2 cellular contexts compared by ENCODE assay signal in the genomic region with DNA sequence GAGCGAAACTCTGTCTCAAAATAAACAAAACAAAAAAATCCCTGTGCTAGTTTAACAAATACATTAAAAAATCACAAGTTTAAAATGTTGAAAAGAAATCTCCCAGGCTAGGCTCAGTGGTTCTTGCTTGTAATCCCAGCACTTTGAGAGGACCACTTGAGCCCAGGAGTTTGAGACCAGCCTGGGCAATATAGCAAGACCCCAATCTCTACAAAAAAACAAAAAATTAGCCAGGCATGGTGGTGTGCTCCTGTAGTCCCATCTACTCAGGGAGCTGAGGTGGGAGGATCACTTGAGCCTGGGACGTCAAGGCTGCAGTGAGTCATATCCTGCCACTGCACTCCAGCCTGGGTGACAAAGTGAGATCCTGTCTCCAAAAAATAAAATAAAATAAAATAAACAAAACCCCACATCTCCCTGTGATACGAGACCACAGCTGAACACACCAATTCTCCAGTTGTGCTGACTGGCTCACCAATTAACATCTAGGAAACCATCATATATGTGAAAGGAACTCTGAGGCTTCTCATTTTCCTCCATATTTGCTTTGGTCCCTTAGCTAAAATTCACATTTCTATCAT.
A peak's percentile ranks its signal among the peaks of the same experiment; 100 is the strongest.
TF ChIP-seq lines count a peak whose summit lies in the region.

No MANE protein-coding gene starts in this region.

TF ChIP-seq in A549, 52 proteins besides CTCF, POLR2A, EP300 and RAD21:
- TF ChIP-seq, protein P1, sequence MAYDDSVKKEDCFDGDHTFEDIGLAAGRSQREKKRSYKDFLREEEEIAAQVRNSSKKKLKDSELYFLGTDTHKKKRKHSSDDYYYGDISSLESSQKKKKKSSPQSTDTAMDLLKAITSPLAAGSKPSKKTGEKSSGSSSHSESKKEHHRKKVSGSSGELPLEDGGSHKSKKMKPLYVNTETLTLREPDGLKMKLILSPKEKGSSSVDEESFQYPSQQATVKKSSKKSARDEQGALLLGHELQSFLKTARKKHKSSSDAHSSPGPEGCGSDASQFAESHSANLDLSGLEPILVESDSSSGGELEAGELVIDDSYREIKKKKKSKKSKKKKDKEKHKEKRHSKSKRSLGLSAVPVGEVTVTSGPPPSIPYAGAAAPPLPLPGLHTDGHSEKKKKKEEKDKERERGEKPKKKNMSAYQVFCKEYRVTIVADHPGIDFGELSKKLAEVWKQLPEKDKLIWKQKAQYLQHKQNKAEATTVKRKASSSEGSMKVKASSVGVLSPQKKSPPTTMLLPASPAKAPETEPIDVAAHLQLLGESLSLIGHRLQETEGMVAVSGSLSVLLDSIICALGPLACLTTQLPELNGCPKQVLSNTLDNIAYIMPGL (CRISPR knock-in tag; IDR thresholded peaks at IDR 0.05; ENCODE audit: borderline replicate concordance) = no peak
- TF ChIP-seq FOSL2 (IDR thresholded peaks at IDR 0.05) = no peak
- peak; percentile 42; the same call in 1 of the 2 replicates for TF ChIP-seq FOSL2 (CRISPR knock-in tag; IDR thresholded peaks at IDR 0.05)
- TF ChIP-seq JUN (IDR thresholded peaks at IDR 0.05) = 0 out of 5 replicates have a peak, but pooled peaks of 1 of the 2 experiments have one; percentile 4

TF ChIP-seq in HEK293, 187 proteins besides CTCF, POLR2A, EP300 and RAD21 (continued from another document):
- TF ChIP-seq, protein P2, sequence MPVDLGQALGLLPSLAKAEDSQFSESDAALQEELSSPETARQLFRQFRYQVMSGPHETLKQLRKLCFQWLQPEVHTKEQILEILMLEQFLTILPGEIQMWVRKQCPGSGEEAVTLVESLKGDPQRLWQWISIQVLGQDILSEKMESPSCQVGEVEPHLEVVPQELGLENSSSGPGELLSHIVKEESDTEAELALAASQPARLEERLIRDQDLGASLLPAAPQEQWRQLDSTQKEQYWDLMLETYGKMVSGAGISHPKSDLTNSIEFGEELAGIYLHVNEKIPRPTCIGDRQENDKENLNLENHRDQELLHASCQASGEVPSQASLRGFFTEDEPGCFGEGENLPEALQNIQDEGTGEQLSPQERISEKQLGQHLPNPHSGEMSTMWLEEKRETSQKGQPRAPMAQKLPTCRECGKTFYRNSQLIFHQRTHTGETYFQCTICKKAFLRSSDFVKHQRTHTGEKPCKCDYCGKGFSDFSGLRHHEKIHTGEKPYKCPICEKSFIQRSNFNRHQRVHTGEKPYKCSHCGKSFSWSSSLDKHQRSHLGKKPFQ (tag by site-specific recombination; IDR thresholded peaks at IDR 0.05) = no peak
- TF ChIP-seq ZNF629 (tag by site-specific recombination; IDR thresholded peaks at IDR 0.05) = peak; percentile 82
- 0 out of 2 replicates have a peak, but pooled peaks have one; percentile 20 for TF ChIP-seq ZBTB21 (tag by site-specific recombination; IDR thresholded peaks at IDR 0.05)
- TF ChIP-seq SP7 (tag by site-specific recombination; IDR thresholded peaks at IDR 0.05) = 0 out of 2 replicates have a peak, but pooled peaks have one; percentile 28
- TF ChIP-seq KLF9 (tag by site-specific recombination; IDR thresholded peaks at IDR 0.05; ENCODE audit: low read depth) = no peak
- 0 out of 2 replicates have a peak, but pooled peaks have one; percentile 17 for TF ChIP-seq ZFP37 (tag by site-specific recombination; IDR thresholded peaks at IDR 0.05)
- TF ChIP-seq WT1 (tag by site-specific recombination; IDR thresholded peaks at IDR 0.05) = 0 out of 2 replicates have a peak, but pooled peaks have one; percentile 8
- TF ChIP-seq, protein P3, sequence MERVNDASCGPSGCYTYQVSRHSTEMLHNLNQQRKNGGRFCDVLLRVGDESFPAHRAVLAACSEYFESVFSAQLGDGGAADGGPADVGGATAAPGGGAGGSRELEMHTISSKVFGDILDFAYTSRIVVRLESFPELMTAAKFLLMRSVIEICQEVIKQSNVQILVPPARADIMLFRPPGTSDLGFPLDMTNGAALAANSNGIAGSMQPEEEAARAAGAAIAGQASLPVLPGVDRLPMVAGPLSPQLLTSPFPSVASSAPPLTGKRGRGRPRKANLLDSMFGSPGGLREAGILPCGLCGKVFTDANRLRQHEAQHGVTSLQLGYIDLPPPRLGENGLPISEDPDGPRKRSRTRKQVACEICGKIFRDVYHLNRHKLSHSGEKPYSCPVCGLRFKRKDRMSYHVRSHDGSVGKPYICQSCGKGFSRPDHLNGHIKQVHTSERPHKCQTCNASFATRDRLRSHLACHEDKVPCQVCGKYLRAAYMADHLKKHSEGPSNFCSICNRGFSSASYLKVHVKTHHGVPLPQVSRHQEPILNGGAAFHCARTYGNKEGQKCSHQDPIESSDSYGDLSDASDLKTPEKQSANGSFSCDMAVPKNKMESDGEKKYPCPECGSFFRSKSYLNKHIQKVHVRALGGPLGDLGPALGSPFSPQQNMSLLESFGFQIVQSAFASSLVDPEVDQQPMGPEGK (tag by site-specific recombination; IDR thresholded peaks at IDR 0.05) = 0 out of 2 replicates have a peak, but pooled peaks have one; percentile 30
- TF ChIP-seq ZNF600 (tag by site-specific recombination; IDR thresholded peaks at IDR 0.05) = peak; percentile 14; the same call in 1 of the 2 replicates
- TF ChIP-seq ZNF121 (tag by site-specific recombination; IDR thresholded peaks at IDR 0.05) = peak; percentile 99
- TF ChIP-seq KLF10 (tag by site-specific recombination; IDR thresholded peaks at IDR 0.05) = no peak
TF ChIP-seq in HEK293: peak in this region for 9.
